ENCODE assay signal across 19 cellular contexts in genomic region chr2:158755310-158755709, GRCh38. TPM values are rescaled to one million over a fixed set of nuclear protein-coding genes. Genes with fewer than 3 reads are reported as not detected.
"Had no signal": no experiment of that assay in that cellular context is flagged by ENCODE, and none has a peak within 500 bp of the region (broad histone marks: within the 10 kb centered on the region; RNA-seq: fewer than 3 reads in every experiment).

No MANE protein-coding gene starts in this region.

- H3K36me3 Mint-ChIP-seq: activated naive CD4-positive, alpha-beta T cell treated with anti-CD3 and anti-CD28 coated beads, Interleukin-2, amount 50 U/mL, for 24 hours; brain; natural killer cell had no signal

- ATAC-seq: left colon, natural killer cell, right cardiac atrium had no signal

- H3K27ac ChIP-seq: esophagus muscularis mucosa, suprapubic skin, upper lobe of left lung had no signal

- H3K4me3 ChIP-seq: esophagus muscularis mucosa, suprapubic skin, upper lobe of left lung had no signal

- DNase-seq: activated CD4-positive, alpha-beta T cell treated with anti-CD3 and anti-CD28 coated beads for 1 hour; amygdala; cerebellar nuclear complex; foreskin fibroblast; left colon; natural killer cell; nucleus accumbens; right cardiac atrium; stimulated activated naive CD4-positive, alpha-beta T cell treated with Interleukin-2 at 50 U/mL for 16 hours; upper lobe of left lung had no signal

- H3K4me3 Mint-ChIP-seq: activated naive CD4-positive, alpha-beta T cell treated with anti-CD3 and anti-CD28 coated beads, Interleukin-2, amount 50 U/mL, for 24 hours; brain; natural killer cell had no signal

- H3K9me3 Mint-ChIP-seq: activated naive CD4-positive, alpha-beta T cell treated with anti-CD3 and anti-CD28 coated beads, Interleukin-2, amount 50 U/mL, for 24 hours; activated T-helper 2 cell treated with anti-CD3 and anti-CD28 coated beads, Interferon-gamma antibody, Interleukin-2, Interleukin-4, amounts not matched to agents 10 μg/mL and 5 μg/mL and 100 μg/mL, durations not matched to agents 14 hours and 24 hours and 36 hours; natural killer cell had no signal

- H3K4me1 Mint-ChIP-seq: activated naive CD4-positive, alpha-beta T cell treated with anti-CD3 and anti-CD28 coated beads, Interleukin-2, amount 50 U/mL, for 24 hours; natural killer cell had no signal

- H3K27ac Mint-ChIP-seq: activated naive CD4-positive, alpha-beta T cell treated with anti-CD3 and anti-CD28 coated beads, Interleukin-2, amount 50 U/mL, for 24 hours; activated T-helper 2 cell treated with anti-CD3 and anti-CD28 coated beads, Interferon-gamma antibody, Interleukin-2, Interleukin-4, amounts not matched to agents 10 μg/mL and 5 μg/mL and 100 μg/mL, durations not matched to agents 14 hours and 24 hours and 36 hours; brain; natural killer cell had no signal

- H3K27me3 ChIP-seq: esophagus muscularis mucosa, suprapubic skin, upper lobe of left lung had no signal

- H3K36me3 ChIP-seq: esophagus muscularis mucosa, suprapubic skin, upper lobe of left lung had no signal

RNA-seq across cellular contexts. Expression of gene DAPL1, which starts 39.8 kb away (rescaled TPM):
- total RNA-seq: activated T-helper 2 cell treated with anti-CD3 and anti-CD28 coated beads, Interferon-gamma antibody, Interleukin-2, Interleukin-4, amounts not matched to agents 10 μg/mL and 5 μg/mL and 100 μg/mL, durations not matched to agents 14 hours and 24 hours and 36 hours; dermis blood vessel endothelial cell; esophagus muscularis mucosa; left colon; lung microvascular endothelial cell; mucosa of gallbladder; natural killer cell; posterior vena cava; right cardiac atrium had no signal
- polyA plus RNA-seq: right cardiac atrium had no signal
